8 cellular contexts compared by ENCODE assay signal in the genomic region with DNA sequence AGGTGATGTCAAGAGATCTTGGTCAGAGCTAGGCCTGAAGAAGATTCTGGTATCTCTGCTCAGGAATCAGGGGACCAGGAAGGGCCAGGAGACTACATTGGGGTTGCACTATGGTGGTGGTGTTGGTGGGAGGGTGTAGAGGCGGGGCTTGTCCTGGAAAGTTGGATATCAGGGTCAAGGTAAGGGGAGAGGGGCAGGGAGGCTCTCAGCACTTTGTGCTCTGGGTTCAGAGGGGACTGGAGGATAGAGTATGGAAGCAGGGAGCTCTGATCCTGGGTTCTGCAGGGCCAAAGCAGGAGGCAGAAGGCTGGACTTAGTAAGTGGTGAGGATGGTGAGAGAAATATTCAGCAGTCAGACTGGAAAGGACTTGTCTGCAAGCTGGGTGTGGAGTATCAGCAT. TPM values are rescaled to one million over a fixed set of nuclear protein-coding genes. Genes with fewer than 3 reads are reported as not detected.
DNase-seq lines count a peak whose midpoint lies in the region; ATAC-seq, FAIRE-seq and TF ChIP-seq lines count a peak whose summit lies in the region.

No MANE protein-coding gene starts in this region.

- TF ChIP-seq POLR2A in HepG2 (IDR thresholded peaks at IDR 0.05; ENCODE audit: insufficient read depth in 1 of 2, low read depth in 2 of 2, low read length in 2 of 2): no peak

- in situ Hi-C loops in HepG2 (cut with HindIII; ENCODE audit: extremely low pct_ligation_motif_present, low pct_unique_long_range_greater_than_20kb): no loop called here

- peaks cover 0 to 8% of the 10 kb centered on the region in 2 experiments; a peak in 2 of 5 replicates for H3K27me3 ChIP-seq in HepG2 (ENCODE audit: control insufficient read depth in 1 of 2, insufficient read depth in 2 of 2, low read length in 2 of 2)

- intact Hi-C loops in activated CD4-positive, alpha-beta T cell treated with anti-CD3 and anti-CD28 coated beads for 36 hours (cut with DNase I, micrococcal nuclease): no loop called here
- intact Hi-C loops in HepG2 (cut with micrococcal nuclease; ENCODE audit: unreplicated experiment): no loop called here

- H3K4me1 ChIP-seq in HepG2 (ENCODE audit: insufficient read depth, low read length): peaks cover 62% of the 10 kb centered on the region

- peak overlapping the region; percentile 99 for H3K4me2 ChIP-seq in HepG2 (ENCODE audit: low read depth, low read length)

- FAIRE-seq in HepG2 (lab: Jason Lieb, UNC): no peak

- no peaks in the 10 kb centered on the region for H3K9me3 ChIP-seq in HepG2 (ENCODE audit: low read length)

- 18% methylated on average over 1 of the region's 1 CpG for whole genome bisulfite sequencing in HepG2 (ENCODE audit: low lambda C conversion rate)

- H3K79me2 ChIP-seq in HepG2 (ENCODE audit: insufficient read depth, low read length): no peaks in the 10 kb centered on the region

- no TSS peak for BruUV-seq in HepG2 (replicated peaks; lab: Mats Ljungman, UMichigan)

- peaks cover 5% of the 10 kb centered on the region for H3K36me3 Mint-ChIP-seq in activated CD4-positive, alpha-beta T cell treated with anti-CD3 and anti-CD28 coated beads for 36 hours (ENCODE audit: low read depth)
- peaks cover 20% of the 10 kb centered on the region for H3K36me3 Mint-ChIP-seq in activated naive CD8-positive, alpha-beta T cell treated with anti-CD3 and anti-CD28 coated beads, Interleukin-2, amount 10 ng/mL, durations not matched to agents 7 days and 5 days

- TF ChIP-seq EP300 in HepG2 (IDR thresholded peaks at IDR 0.05; ENCODE audit: low read depth in 2 of 2, low read length in 2 of 2): no peak
- no peak for TF ChIP-seq EP300 in HepG2 (CRISPR knock-in tag; IDR thresholded peaks at IDR 0.05; ENCODE audit: borderline replicate concordance)

- no peak for TF ChIP-seq RAD21 in HepG2 (CRISPR knock-in tag; IDR thresholded peaks at IDR 0.05)

- no peak overlapping the region for H2AFZ ChIP-seq in HepG2 (ENCODE audit: low read length)

- peak overlapping the region; percentile 34; the same call in 1 of the 2 replicates for H3K9ac ChIP-seq in HepG2 (ENCODE audit: insufficient read depth, low read depth, low read length)

- no peaks in the 10 kb centered on the region; a peak in 1 of 5 replicates for H3K36me3 ChIP-seq in HepG2 (replicated peaks in 1 of 2; ENCODE audit: control insufficient read depth in 1 of 2, insufficient read depth in 2 of 2, low read length in 2 of 2)

- H3K9me3 Mint-ChIP-seq in activated CD4-positive, alpha-beta T cell treated with anti-CD3 and anti-CD28 coated beads for 36 hours (ENCODE audit: low read depth): no peaks in the 10 kb centered on the region
- no peaks in the 10 kb centered on the region for H3K9me3 Mint-ChIP-seq in activated naive CD8-positive, alpha-beta T cell treated with anti-CD3 and anti-CD28 coated beads, Interleukin-2, amount 10 ng/mL, durations not matched to agents 7 days and 5 days

- peak overlapping the region; percentile 68 for H3K4me3 Mint-ChIP-seq in activated CD4-positive, alpha-beta T cell treated with anti-CD3 and anti-CD28 coated beads for 36 hours
- H3K4me3 Mint-ChIP-seq in activated naive CD8-positive, alpha-beta T cell treated with anti-CD3 and anti-CD28 coated beads, Interleukin-2, amount 10 ng/mL, durations not matched to agents 7 days and 5 days: peak overlapping the region; percentile 90

- 0 out of 2 replicates have a peak, but pooled peaks have one; percentile 3 for TF ChIP-seq CTCF in HepG2 (CRISPR knock-in tag; IDR thresholded peaks at IDR 0.05)

- H3K4me1 Mint-ChIP-seq in activated CD4-positive, alpha-beta T cell treated with anti-CD3 and anti-CD28 coated beads for 36 hours: peaks cover 31% of the 10 kb centered on the region
- peaks cover 34% of the 10 kb centered on the region for H3K4me1 Mint-ChIP-seq in activated naive CD8-positive, alpha-beta T cell treated with anti-CD3 and anti-CD28 coated beads, Interleukin-2, amount 10 ng/mL, durations not matched to agents 7 days and 5 days

- CTCF ChIA-PET in activated CD4-positive, alpha-beta T cell treated with anti-CD3 and anti-CD28 coated beads for 36 hours (lab: Charles Lee): interaction anchor here (0.6 to 5.3 kb wide), 6 partner anchors 11 to 67 kb away, joined by 3 to 39 read pairs (median 4); partner anchors contain the start of gene HSF4
- CTCF ChIA-PET in HepG2 (lab: Yijun Ruan, JAX; ENCODE audit: low intra/inter-chr PET ratio, low total read pairs): interaction anchor here (1.5 kb wide), 1 partner anchor 13 kb away, joined by 5 read pairs; no protein-coding TSS in a partner anchor

- no peak for DNase-seq in activated CD4-positive, alpha-beta T cell treated with anti-CD3 and anti-CD28 coated beads for 36 hours
- no peak for DNase-seq in activated CD4-positive, alpha-beta T cell treated with anti-CD3 and anti-CD28 coated beads, Interleukin-2, amount 50 U/mL, for 1 hour
- DNase-seq in activated naive CD8-positive, alpha-beta T cell treated with anti-CD3 and anti-CD28 coated beads, Interleukin-2, amount 10 ng/mL, durations not matched to agents 7 days and 5 days: no peak
- DNase-seq in HepG2 (ENCODE audit: low spot score) (no peak), NCI-H82 (lab: John Stamatoyannopoulos, UW) (no peak), COR-L47 (lab: John Stamatoyannopoulos, UW) (no peak)

- ATAC-seq in activated CD4-positive, alpha-beta T cell treated with anti-CD3 and anti-CD28 coated beads for 36 hours: no peak
- no peak for ATAC-seq in activated naive CD8-positive, alpha-beta T cell treated with anti-CD3 and anti-CD28 coated beads, Interleukin-2, amount 10 ng/mL, durations not matched to agents 7 days and 5 days (ENCODE audit: low read depth)
- ATAC-seq in HepG2: no peak
- no peak for ATAC-seq in HG02571 (IDR thresholded peaks at IDR 0.05; ENCODE audit: unreplicated experiment)

- H3K27ac ChIP-seq in HepG2 (ENCODE audit: extremely low read length, insufficient read depth, low read length) (no peak overlapping the region), temporal lobe (ENCODE audit: low read depth, low read length) (peak overlapping the region; percentile 55)

- POLR2A ChIA-PET in activated CD4-positive, alpha-beta T cell treated with anti-CD3 and anti-CD28 coated beads for 36 hours (lab: Charles Lee): interaction anchor here (0.6 to 0.7 kb wide), 2 partner anchors 10 to 146 kb away, joined by 3 to 4 read pairs; no protein-coding TSS in a partner anchor
- POLR2A ChIA-PET in activated naive CD8-positive, alpha-beta T cell treated with anti-CD3 and anti-CD28 coated beads, Interleukin-2, amount 10 ng/mL, durations not matched to agents 7 days and 5 days (lab: Charles Lee): interaction anchor here (0.9 to 3.7 kb wide), 4 partner anchors 10 to 160 kb away, joined by 4 to 28 read pairs (median 4); partner anchors contain the start of genes FBXL8 and TRADD
- POLR2A ChIA-PET in HepG2 (lab: Yijun Ruan, JAX): interaction anchor here (1.3 to 2.7 kb wide), 4 partner anchors 11 to 62 kb away, joined by 3 to 18 read pairs (median 7); partner anchors contain the start of gene MATCAP1

- peaks cover 59% of the 10 kb centered on the region for H3K27me3 Mint-ChIP-seq in activated CD4-positive, alpha-beta T cell treated with anti-CD3 and anti-CD28 coated beads for 36 hours
- H3K27me3 Mint-ChIP-seq in activated naive CD8-positive, alpha-beta T cell treated with anti-CD3 and anti-CD28 coated beads, Interleukin-2, amount 10 ng/mL, durations not matched to agents 7 days and 5 days: peaks cover 52% of the 10 kb centered on the region

- H3K27ac Mint-ChIP-seq in activated CD4-positive, alpha-beta T cell treated with anti-CD3 and anti-CD28 coated beads for 36 hours: peak overlapping the region; percentile 53
- H3K27ac Mint-ChIP-seq in activated naive CD8-positive, alpha-beta T cell treated with anti-CD3 and anti-CD28 coated beads, Interleukin-2, amount 10 ng/mL, durations not matched to agents 7 days and 5 days: peak overlapping the region; percentile 72

- no peaks in the 10 kb centered on the region for H4K20me1 ChIP-seq in HepG2 (ENCODE audit: insufficient read depth, low read length)

- H3K4me3 ChIP-seq in HepG2 (replicated peaks in 1 of 3; ENCODE audit: insufficient read depth in 1 of 3, low read depth in 2 of 3, low read length in 3 of 3): peak overlapping the region; percentile 52 to 75 (median 59)

RNA-seq across cellular contexts. Expression of gene NOL3, which starts 3.0 kb away (rescaled TPM):
- 10 to 100 TPM; 15.5 to 17.5 TPM for total RNA-seq in activated CD4-positive, alpha-beta T cell treated with anti-CD3 and anti-CD28 coated beads for 36 hours
- total RNA-seq in activated naive CD8-positive, alpha-beta T cell treated with anti-CD3 and anti-CD28 coated beads, Interleukin-2, amount 10 ng/mL, durations not matched to agents 7 days and 5 days: 10 to 100 TPM; 17.7 to 18.6 TPM
- 3.1 and 5.7 TPM in 2 replicates for total RNA-seq in HepG2 (2016; rRNA removed; fragmentation: Illumina TruSeq; extraction: Trizol)
- 0.91 and 1.1 TPM in 2 replicates for total RNA-seq in HepG2 (2016; cell fraction: cytosol; rRNA removed; fragmentation: Illumina TruSeq; extraction: Trizol; ENCODE audit: low read depth)
- 3.8 and 4.1 TPM in 2 replicates for total RNA-seq in HepG2 (2016; cell fraction: insoluble cytoplasmic fraction; rRNA removed; fragmentation: Illumina TruSeq; extraction: Trizol)
- 2.1 and 2.2 TPM in 2 replicates for total RNA-seq in HepG2 (2016; cell fraction: membrane; rRNA removed; fragmentation: Illumina TruSeq; extraction: Trizol)
- 2.7 and 3.0 TPM in 2 replicates for total RNA-seq in HepG2 (2016; cell fraction: nucleus; rRNA removed; fragmentation: Illumina TruSeq; extraction: Trizol)
- 20.5 and 23.3 TPM in 2 replicates for polyA plus RNA-seq in HepG2 (2011; rRNA removed)
- polyA plus RNA-seq in HepG2 (2011; cell fraction: cytosol; rRNA removed): 9.2 and 14.1 TPM in 2 replicates
- 78.8 and 95.6 TPM in 2 replicates for polyA plus RNA-seq in HepG2 (2011; cell fraction: nucleus; rRNA removed)
- 23.5 and 26.3 TPM in 2 replicates for polyA plus RNA-seq in HepG2 (2012)
- polyA plus RNA-seq in HepG2 (2016; cell fraction: cytosol; fragmentation: Illumina TruSeq; extraction: Trizol; ENCODE audit: low read depth): 1.1 and 1.3 TPM in 2 replicates
- 3.6 TPM in 2 replicates for polyA plus RNA-seq in HepG2 (2016; cell fraction: insoluble cytoplasmic fraction; fragmentation: Illumina TruSeq; extraction: Trizol; ENCODE audit: low read depth)
- polyA plus RNA-seq in HepG2 (2016; cell fraction: membrane; fragmentation: Illumina TruSeq; extraction: Trizol; ENCODE audit: low read depth): 2.3 and 2.9 TPM in 2 replicates
- polyA plus RNA-seq in HepG2 (2016; cell fraction: nucleus; fragmentation: Illumina TruSeq; extraction: Trizol; ENCODE audit: insufficient read depth, low read depth): 18.2 and 26.0 TPM in 2 replicates
- polyA minus RNA-seq in HepG2 (2011; rRNA and poly(A)+ RNA removed; ENCODE audit: low replicate concordance): 5.4 and 16.0 TPM in 2 replicates
- polyA minus RNA-seq in HepG2 (2011; cell fraction: cytosol; rRNA and poly(A)+ RNA removed): 2.8 and 3.7 TPM in 2 replicates
- 14.3 and 16.3 TPM in 2 replicates for polyA minus RNA-seq in HepG2 (2011; cell fraction: nucleus; rRNA and poly(A)+ RNA removed)
- total RNA-seq in temporal lobe: 4.2 TPM

RNA-seq across cellular contexts. Expression of gene HSF4, which starts 8.8 kb away (rescaled TPM):
- total RNA-seq in activated CD4-positive, alpha-beta T cell treated with anti-CD3 and anti-CD28 coated beads for 36 hours: 10 to 100 TPM; 15.7 to 20.7 TPM
- 10 to 100 TPM; 61.5 to 76.8 TPM for total RNA-seq in activated naive CD8-positive, alpha-beta T cell treated with anti-CD3 and anti-CD28 coated beads, Interleukin-2, amount 10 ng/mL, durations not matched to agents 7 days and 5 days
- total RNA-seq in HepG2 (2016; rRNA removed; fragmentation: Illumina TruSeq; extraction: Trizol) (0.41 and 3.5 TPM in 2 replicates), temporal lobe (5.9 TPM)
- total RNA-seq in HepG2 (2016; cell fraction: cytosol; rRNA removed; fragmentation: Illumina TruSeq; extraction: Trizol; ENCODE audit: low read depth): 0.44 and 1.0 TPM in 2 replicates
- total RNA-seq in HepG2 (2016; cell fraction: insoluble cytoplasmic fraction; rRNA removed; fragmentation: Illumina TruSeq; extraction: Trizol): 0.79 and 3.2 TPM in 2 replicates
- 0.59 and 0.68 TPM in 2 replicates for total RNA-seq in HepG2 (2016; cell fraction: membrane; rRNA removed; fragmentation: Illumina TruSeq; extraction: Trizol)
- total RNA-seq in HepG2 (2016; cell fraction: nucleus; rRNA removed; fragmentation: Illumina TruSeq; extraction: Trizol): 4.6 and 5.3 TPM in 2 replicates
- polyA plus RNA-seq in HepG2 (2011; rRNA removed): 16.9 and 17.9 TPM in 2 replicates
- 1.8 and 2.3 TPM in 2 replicates for polyA plus RNA-seq in HepG2 (2011; cell fraction: cytosol; rRNA removed)
- polyA plus RNA-seq in HepG2 (2011; cell fraction: nucleus; rRNA removed): 319 and 364 TPM in 2 replicates
- polyA plus RNA-seq in HepG2 (2012): 12.3 and 18.7 TPM in 2 replicates
- polyA plus RNA-seq in HepG2 (2016; cell fraction: cytosol; fragmentation: Illumina TruSeq; extraction: Trizol; ENCODE audit: low read depth): 0.77 TPM in 1 of 2 replicates, not detected in the other
- 0.87 and 1.1 TPM in 2 replicates for polyA plus RNA-seq in HepG2 (2016; cell fraction: insoluble cytoplasmic fraction; fragmentation: Illumina TruSeq; extraction: Trizol; ENCODE audit: low read depth)
- polyA plus RNA-seq in HepG2 (2016; cell fraction: membrane; fragmentation: Illumina TruSeq; extraction: Trizol; ENCODE audit: low read depth): 0.36 and 0.41 TPM in 2 replicates
- polyA plus RNA-seq in HepG2 (2016; cell fraction: nucleus; fragmentation: Illumina TruSeq; extraction: Trizol; ENCODE audit: insufficient read depth, low read depth): 18.4 and 20.6 TPM in 2 replicates
- polyA minus RNA-seq in HepG2 (2011; rRNA and poly(A)+ RNA removed; ENCODE audit: low replicate concordance): 7.7 and 14.1 TPM in 2 replicates
- 1.1 TPM in 1 of 2 replicates, not detected in the other for polyA minus RNA-seq in HepG2 (2011; cell fraction: cytosol; rRNA and poly(A)+ RNA removed)
- 19.5 and 25.2 TPM in 2 replicates for polyA minus RNA-seq in HepG2 (2011; cell fraction: nucleus; rRNA and poly(A)+ RNA removed)

RNA-seq across cellular contexts. Expression of gene MATCAP1, which starts 10.4 kb away (rescaled TPM):
- total RNA-seq in activated CD4-positive, alpha-beta T cell treated with anti-CD3 and anti-CD28 coated beads for 36 hours: 10 to 100 TPM; 28.8 to 30.4 TPM
- 10 to 100 TPM; 57.4 to 59.1 TPM for total RNA-seq in activated naive CD8-positive, alpha-beta T cell treated with anti-CD3 and anti-CD28 coated beads, Interleukin-2, amount 10 ng/mL, durations not matched to agents 7 days and 5 days
- total RNA-seq in HepG2 (2016; rRNA removed; fragmentation: Illumina TruSeq; extraction: Trizol) (4.4 and 11.2 TPM in 2 replicates), temporal lobe (54.8 TPM)
- 1.6 and 1.8 TPM in 2 replicates for total RNA-seq in HepG2 (2016; cell fraction: cytosol; rRNA removed; fragmentation: Illumina TruSeq; extraction: Trizol; ENCODE audit: low read depth)
- 2.7 and 10.6 TPM in 2 replicates for total RNA-seq in HepG2 (2016; cell fraction: insoluble cytoplasmic fraction; rRNA removed; fragmentation: Illumina TruSeq; extraction: Trizol)
- total RNA-seq in HepG2 (2016; cell fraction: membrane; rRNA removed; fragmentation: Illumina TruSeq; extraction: Trizol): 2.7 and 2.9 TPM in 2 replicates
- 17.2 and 18.4 TPM in 2 replicates for total RNA-seq in HepG2 (2016; cell fraction: nucleus; rRNA removed; fragmentation: Illumina TruSeq; extraction: Trizol)
- polyA plus RNA-seq in HepG2 (2011; rRNA removed): 24.5 and 27.2 TPM in 2 replicates
- polyA plus RNA-seq in HepG2 (2011; cell fraction: cytosol; rRNA removed): 8.7 and 14.3 TPM in 2 replicates
- polyA plus RNA-seq in HepG2 (2011; cell fraction: nucleus; rRNA removed): 237 and 259 TPM in 2 replicates
- 13.7 and 14.6 TPM in 2 replicates for polyA plus RNA-seq in HepG2 (2012)
- polyA plus RNA-seq in HepG2 (2016; cell fraction: cytosol; fragmentation: Illumina TruSeq; extraction: Trizol; ENCODE audit: low read depth): 0.87 TPM in 2 replicates
- 2.4 and 4.1 TPM in 2 replicates for polyA plus RNA-seq in HepG2 (2016; cell fraction: insoluble cytoplasmic fraction; fragmentation: Illumina TruSeq; extraction: Trizol; ENCODE audit: low read depth)
- 2.0 and 2.4 TPM in 2 replicates for polyA plus RNA-seq in HepG2 (2016; cell fraction: membrane; fragmentation: Illumina TruSeq; extraction: Trizol; ENCODE audit: low read depth)
- polyA plus RNA-seq in HepG2 (2016; cell fraction: nucleus; fragmentation: Illumina TruSeq; extraction: Trizol; ENCODE audit: insufficient read depth, low read depth): 49.4 and 51.7 TPM in 2 replicates
- 9.7 and 21.1 TPM in 2 replicates for polyA minus RNA-seq in HepG2 (2011; rRNA and poly(A)+ RNA removed; ENCODE audit: low replicate concordance)
- 3.8 and 4.3 TPM in 2 replicates for polyA minus RNA-seq in HepG2 (2011; cell fraction: cytosol; rRNA and poly(A)+ RNA removed)
- polyA minus RNA-seq in HepG2 (2011; cell fraction: nucleus; rRNA and poly(A)+ RNA removed): 45.8 and 47.5 TPM in 2 replicates

RNA-seq across cellular contexts. Expression of gene FBXL8, which starts 13.6 kb away (rescaled TPM):
- total RNA-seq in activated CD4-positive, alpha-beta T cell treated with anti-CD3 and anti-CD28 coated beads for 36 hours: 10 to 100 TPM; 15.5 to 21.0 TPM
- 10 to 100 TPM; 34.1 to 41.3 TPM for total RNA-seq in activated naive CD8-positive, alpha-beta T cell treated with anti-CD3 and anti-CD28 coated beads, Interleukin-2, amount 10 ng/mL, durations not matched to agents 7 days and 5 days
- total RNA-seq in HepG2 (2016; rRNA removed; fragmentation: Illumina TruSeq; extraction: Trizol): 1.5 and 3.9 TPM in 2 replicates
- total RNA-seq in HepG2 (2016; cell fraction: cytosol; rRNA removed; fragmentation: Illumina TruSeq; extraction: Trizol; ENCODE audit: low read depth): 0.81 and 0.88 TPM in 2 replicates
- 1.2 and 3.5 TPM in 2 replicates for total RNA-seq in HepG2 (2016; cell fraction: insoluble cytoplasmic fraction; rRNA removed; fragmentation: Illumina TruSeq; extraction: Trizol)
- 1.9 and 2.3 TPM in 2 replicates for total RNA-seq in HepG2 (2016; cell fraction: membrane; rRNA removed; fragmentation: Illumina TruSeq; extraction: Trizol)
- total RNA-seq in HepG2 (2016; cell fraction: nucleus; rRNA removed; fragmentation: Illumina TruSeq; extraction: Trizol): 4.6 and 4.8 TPM in 2 replicates
- 9.3 and 10.9 TPM in 2 replicates for polyA plus RNA-seq in HepG2 (2011; rRNA removed)
- polyA plus RNA-seq in HepG2 (2011; cell fraction: cytosol; rRNA removed): 3.2 and 6.0 TPM in 2 replicates
- polyA plus RNA-seq in HepG2 (2011; cell fraction: nucleus; rRNA removed): 173 and 222 TPM in 2 replicates
- 5.8 and 7.5 TPM in 2 replicates for polyA plus RNA-seq in HepG2 (2012)
- polyA plus RNA-seq in HepG2 (2016; cell fraction: cytosol; fragmentation: Illumina TruSeq; extraction: Trizol; ENCODE audit: low read depth): 0.17 and 0.29 TPM in 2 replicates
- 2.0 and 2.2 TPM in 2 replicates for polyA plus RNA-seq in HepG2 (2016; cell fraction: insoluble cytoplasmic fraction; fragmentation: Illumina TruSeq; extraction: Trizol; ENCODE audit: low read depth)
- 0.58 and 0.92 TPM in 2 replicates for polyA plus RNA-seq in HepG2 (2016; cell fraction: membrane; fragmentation: Illumina TruSeq; extraction: Trizol; ENCODE audit: low read depth)
- polyA plus RNA-seq in HepG2 (2016; cell fraction: nucleus; fragmentation: Illumina TruSeq; extraction: Trizol; ENCODE audit: insufficient read depth, low read depth): 9.5 and 16.0 TPM in 2 replicates
- polyA minus RNA-seq in HepG2 (2011; rRNA and poly(A)+ RNA removed; ENCODE audit: low replicate concordance): 4.6 and 9.2 TPM in 2 replicates
- 2.9 and 3.2 TPM in 2 replicates for polyA minus RNA-seq in HepG2 (2011; cell fraction: cytosol; rRNA and poly(A)+ RNA removed)
- 19.1 and 22.3 TPM in 2 replicates for polyA minus RNA-seq in HepG2 (2011; cell fraction: nucleus; rRNA and poly(A)+ RNA removed)
- total RNA-seq in temporal lobe: 0.49 TPM

RNA-seq across cellular contexts. Expression of gene TRADD, which starts 13.6 kb away (rescaled TPM):
- total RNA-seq in activated CD4-positive, alpha-beta T cell treated with anti-CD3 and anti-CD28 coated beads for 36 hours: 10 to 100 TPM; 22.0 to 34.0 TPM
- 10 to 100 TPM; 77.3 to 81.7 TPM for total RNA-seq in activated naive CD8-positive, alpha-beta T cell treated with anti-CD3 and anti-CD28 coated beads, Interleukin-2, amount 10 ng/mL, durations not matched to agents 7 days and 5 days
- total RNA-seq in HepG2 (2016; rRNA removed; fragmentation: Illumina TruSeq; extraction: Trizol) (6.2 and 7.8 TPM in 2 replicates), temporal lobe (0.98 TPM)
- 3.2 TPM in 2 replicates for total RNA-seq in HepG2 (2016; cell fraction: cytosol; rRNA removed; fragmentation: Illumina TruSeq; extraction: Trizol; ENCODE audit: low read depth)
- total RNA-seq in HepG2 (2016; cell fraction: insoluble cytoplasmic fraction; rRNA removed; fragmentation: Illumina TruSeq; extraction: Trizol): 6.8 and 9.0 TPM in 2 replicates
- total RNA-seq in HepG2 (2016; cell fraction: membrane; rRNA removed; fragmentation: Illumina TruSeq; extraction: Trizol): 4.6 and 4.9 TPM in 2 replicates
- total RNA-seq in HepG2 (2016; cell fraction: nucleus; rRNA removed; fragmentation: Illumina TruSeq; extraction: Trizol): 4.8 and 4.9 TPM in 2 replicates
- 8.2 and 10.3 TPM in 2 replicates for polyA plus RNA-seq in HepG2 (2011; rRNA removed)
- 9.8 and 13.8 TPM in 2 replicates for polyA plus RNA-seq in HepG2 (2011; cell fraction: cytosol; rRNA removed)
- 22.9 and 28.2 TPM in 2 replicates for polyA plus RNA-seq in HepG2 (2011; cell fraction: nucleus; rRNA removed)
- 5.3 TPM in 2 replicates for polyA plus RNA-seq in HepG2 (2012)
- polyA plus RNA-seq in HepG2 (2016; cell fraction: cytosol; fragmentation: Illumina TruSeq; extraction: Trizol; ENCODE audit: low read depth): 3.1 and 3.6 TPM in 2 replicates
- 5.3 and 5.9 TPM in 2 replicates for polyA plus RNA-seq in HepG2 (2016; cell fraction: insoluble cytoplasmic fraction; fragmentation: Illumina TruSeq; extraction: Trizol; ENCODE audit: low read depth)
- 3.2 and 3.8 TPM in 2 replicates for polyA plus RNA-seq in HepG2 (2016; cell fraction: membrane; fragmentation: Illumina TruSeq; extraction: Trizol; ENCODE audit: low read depth)
- 11.5 and 13.8 TPM in 2 replicates for polyA plus RNA-seq in HepG2 (2016; cell fraction: nucleus; fragmentation: Illumina TruSeq; extraction: Trizol; ENCODE audit: insufficient read depth, low read depth)
- polyA minus RNA-seq in HepG2 (2011; rRNA and poly(A)+ RNA removed; ENCODE audit: low replicate concordance): 3.4 and 5.6 TPM in 2 replicates
- 4.1 and 5.0 TPM in 2 replicates for polyA minus RNA-seq in HepG2 (2011; cell fraction: cytosol; rRNA and poly(A)+ RNA removed)
- polyA minus RNA-seq in HepG2 (2011; cell fraction: nucleus; rRNA and poly(A)+ RNA removed): 5.0 TPM in 2 replicates
